In genomic region chr2:129757366-129757914, GRCh38 we compare ENCODE assay signal across 18 cellular contexts.
"Had no signal": no experiment of that assay in that cellular context is flagged by ENCODE, and none has a peak within 500 bp of the region (broad histone marks: within the 10 kb centered on the region; RNA-seq: fewer than 3 reads in every experiment).

No MANE protein-coding gene starts in this region.

- H3K9me3 ChIP-seq: esophagus squamous epithelium, lower lobe of right lung, mucosa of descending colon, psoas muscle had no signal

- H3K4me1 ChIP-seq: lower lobe of right lung had no signal

- FAIRE-seq: endothelial cell of umbilical vein, TTC549 had no signal

- H3K27me3 ChIP-seq: brain microvascular endothelial cell, esophagus squamous epithelium had no signal

- H3K4me3 Mint-ChIP-seq: activated B cell treated with CpG ODN at 0.5 μM for 24 hours; activated CD8-positive, alpha-beta T cell treated with anti-CD3 and anti-CD28 coated beads for 36 hours; activated naive CD8-positive, alpha-beta T cell treated with anti-CD3 and anti-CD28 coated beads for 36 hours; nephron progenitor cell; stimulated activated effector memory CD8-positive, alpha-beta T cell treated with anti-CD3 and anti-CD28 coated beads, Interleukin-12 subunit alpha, Interleukin-12 subunit beta, amount 100 ng/mL, for 72 hours had no signal

- H3K27me3 Mint-ChIP-seq: activated B cell treated with CpG ODN at 0.5 μM for 24 hours; activated CD8-positive, alpha-beta T cell treated with anti-CD3 and anti-CD28 coated beads for 36 hours; activated naive CD8-positive, alpha-beta T cell treated with anti-CD3 and anti-CD28 coated beads for 36 hours had no signal

- H3K9me3 Mint-ChIP-seq: activated B cell treated with CpG ODN at 0.5 μM for 24 hours; activated CD8-positive, alpha-beta T cell treated with anti-CD3 and anti-CD28 coated beads for 36 hours; activated naive CD8-positive, alpha-beta T cell treated with anti-CD3 and anti-CD28 coated beads for 36 hours; nephron progenitor cell; stimulated activated effector memory CD8-positive, alpha-beta T cell treated with anti-CD3 and anti-CD28 coated beads, Interleukin-12 subunit alpha, Interleukin-12 subunit beta, amount 100 ng/mL, for 72 hours had no signal

- H3K36me3 ChIP-seq: brain microvascular endothelial cell, esophagus squamous epithelium, lower lobe of right lung had no signal

- H3K27ac ChIP-seq: brain microvascular endothelial cell, lower lobe of right lung, psoas muscle had no signal

- ATAC-seq: activated CD8-positive, alpha-beta T cell treated with anti-CD3 and anti-CD28 coated beads for 36 hours; lower lobe of right lung; mucosa of descending colon; stimulated activated effector memory CD8-positive, alpha-beta T cell treated with anti-CD3 and anti-CD28 coated beads, Interleukin-12 subunit alpha, Interleukin-12 subunit beta, amount 100 ng/mL, for 72 hours had no signal

- H3K27ac Mint-ChIP-seq: activated B cell treated with CpG ODN at 0.5 μM for 24 hours; activated CD8-positive, alpha-beta T cell treated with anti-CD3 and anti-CD28 coated beads for 36 hours; activated naive CD8-positive, alpha-beta T cell treated with anti-CD3 and anti-CD28 coated beads for 36 hours; stimulated activated effector memory CD8-positive, alpha-beta T cell treated with anti-CD3 and anti-CD28 coated beads, Interleukin-12 subunit alpha, Interleukin-12 subunit beta, amount 100 ng/mL, for 72 hours had no signal

- H3K4me3 ChIP-seq: mucosa of descending colon had no signal

- H3K36me3 Mint-ChIP-seq: activated naive CD8-positive, alpha-beta T cell treated with anti-CD3 and anti-CD28 coated beads for 36 hours; stimulated activated effector memory CD8-positive, alpha-beta T cell treated with anti-CD3 and anti-CD28 coated beads, Interleukin-12 subunit alpha, Interleukin-12 subunit beta, amount 100 ng/mL, for 72 hours had no signal

- H3K4me1 Mint-ChIP-seq: activated naive CD8-positive, alpha-beta T cell treated with anti-CD3 and anti-CD28 coated beads for 36 hours; stimulated activated effector memory CD8-positive, alpha-beta T cell treated with anti-CD3 and anti-CD28 coated beads, Interleukin-12 subunit alpha, Interleukin-12 subunit beta, amount 100 ng/mL, for 72 hours had no signal

- DNase-seq: activated B cell treated with CpG ODN at 0.5 μM for 24 hours; activated CD4-positive, alpha-beta T cell treated with anti-CD3 and anti-CD28 coated beads for 48 hours; activated CD8-positive, alpha-beta memory T cell treated with anti-CD3 and anti-CD28 coated beads, Interleukin-2, amount 50 U/mL, for 4 hours; activated CD8-positive, alpha-beta T cell treated with anti-CD3 and anti-CD28 coated beads for 36 hours; activated naive CD8-positive, alpha-beta T cell treated with anti-CD3 and anti-CD28 coated beads for 36 hours; brain microvascular endothelial cell; cortex of kidney; effector CD8-positive, alpha-beta T cell; esophagus squamous epithelium; lower lobe of right lung; mucosa of descending colon; nephron progenitor cell; stimulated activated CD4-positive, alpha-beta T cell treated with anti-CD3 and anti-CD28 coated beads, Interleukin-12 subunit alpha, Interleukin-12 subunit beta, amount 100 ng/mL, for 4 hours; T-helper 2 cell had no signal
